In the genomic region with DNA sequence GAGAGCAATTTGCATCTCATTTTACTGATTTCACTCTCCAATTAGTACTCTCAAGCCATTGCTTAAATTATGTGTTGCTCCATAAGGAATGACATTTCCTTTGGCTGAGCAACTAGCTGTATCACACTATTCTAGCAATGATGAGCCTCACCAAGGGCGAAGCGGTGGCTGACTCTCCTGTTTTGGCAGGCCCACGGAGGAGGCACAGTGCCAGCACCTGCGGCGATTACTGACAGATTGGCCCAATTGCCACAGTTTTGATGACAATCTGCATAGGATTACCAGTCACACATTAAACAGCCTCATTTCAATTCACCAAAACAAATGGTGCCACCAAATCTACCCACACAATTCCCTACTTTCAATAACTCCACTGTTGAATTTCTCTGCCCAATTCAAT, we compare ENCODE assay signal across 19 cellular contexts.
DNase-seq lines count a peak whose midpoint lies in the region; ATAC-seq and TF ChIP-seq lines count a peak whose summit lies in the region.
"Had no signal": no experiment of that assay in that cellular context is flagged by ENCODE, and none has a peak within 500 bp of the region (broad histone marks: within the 10 kb centered on the region; RNA-seq: fewer than 3 reads in every experiment).

No MANE protein-coding gene starts in this region.

- H3K4me2 ChIP-seq in OCI-LY7 (ENCODE audit: low read length) = no peak overlapping the region

- H3K36me3 Mint-ChIP-seq in Caco-2 (ENCODE audit: insufficient read depth, unreplicated experiment) = peaks cover 23% of the 10 kb centered on the region
- H3K36me3 Mint-ChIP-seq: CD4-positive, CD25-positive, alpha-beta regulatory T cell had no signal

- no peaks in the 10 kb centered on the region for H3K9me2 ChIP-seq in OCI-LY7 (ENCODE audit: insufficient read depth, low read length)

- intact Hi-C loops in Caco-2 (cut with micrococcal nuclease; ENCODE audit: unreplicated experiment) (no loop called here), OCI-LY7 (cut with micrococcal nuclease; ENCODE audit: unreplicated experiment) (no loop called here)

- BruUV-seq in Caco-2 (replicated peaks; lab: Mats Ljungman, UMichigan) (no TSS peak), OCI-LY7 (replicated peaks; lab: Mats Ljungman, UMichigan) (no TSS peak)

- H3K36me3 ChIP-seq in Caco-2 (ENCODE audit: control insufficient read depth, insufficient read depth, low read length) = no peaks in the 10 kb centered on the region
- no peaks in the 10 kb centered on the region for H3K36me3 ChIP-seq in OCI-LY7 (ENCODE audit: insufficient read depth, low read length)
- H3K36me3 ChIP-seq: MG63, Peyer's patch had no signal

- H3K4me1 ChIP-seq in Caco-2 (no peaks in the 10 kb centered on the region), OCI-LY7 (ENCODE audit: insufficient read depth, low read length, poor library complexity, severe bottlenecking) (no peaks in the 10 kb centered on the region)

- POLR2A ChIA-PET in Caco-2 (lab: Charles Lee) (no interaction called here), OCI-LY7 (lab: Charles Lee) (no interaction called here)

- no peaks in the 10 kb centered on the region for H3K27me3 Mint-ChIP-seq in Caco-2 (ENCODE audit: insufficient read depth, unreplicated experiment)
- H3K27me3 Mint-ChIP-seq: CD4-positive, CD25-positive, alpha-beta regulatory T cell had no signal

- no peak overlapping the region for H2AFZ ChIP-seq in OCI-LY7 (ENCODE audit: low read length)

- H3K27me3 ChIP-seq in Caco-2 (replicated peaks; ENCODE audit: control insufficient read depth, insufficient read depth, low read length) = no peaks in the 10 kb centered on the region
- H3K27me3 ChIP-seq: MG63, Peyer's patch had no signal

- DNase-seq in Ammon's horn (ENCODE audit: low spot score) (peak; percentile 52), Caco-2 (no peak), NCI-H2081 treated with DMSO at 0.1 percent for 48 hours (lab: John Stamatoyannopoulos, UW) (peak; percentile 87), RPMI7951 (ENCODE audit: low read depth) (peak; percentile 58), GM13977 (ENCODE audit: low spot score) (no peak), 8988T (no peak), OCI-LY7 (ENCODE audit: low spot score) (no peak)
- DNase-seq: ACHN; AML-193; CD4-positive, CD25-positive, alpha-beta regulatory T cell; GF-D8; HFFc6; MG63; NCI-H774; Peyer's patch; Right ventricle myocardium superior; T-helper 9 cell had no signal

- peaks cover 9% of the 10 kb centered on the region for H3K9me3 Mint-ChIP-seq in Caco-2 (ENCODE audit: unreplicated experiment)
- H3K9me3 Mint-ChIP-seq: CD4-positive, CD25-positive, alpha-beta regulatory T cell; HFFc6 had no signal

- no peak overlapping the region for H3K27ac ChIP-seq in OCI-LY7 (ENCODE audit: low read depth, low read length, poor library complexity, severe bottlenecking)
- H3K27ac ChIP-seq: Peyer's patch, SK-N-MC had no signal

- CTCF ChIA-PET in Caco-2 (lab: Charles Lee) (no interaction called here), OCI-LY7 (lab: Charles Lee; ENCODE audit: unreplicated experiment) (no interaction called here)

- peak overlapping the region; percentile 46 for H3K27ac Mint-ChIP-seq in Caco-2 (ENCODE audit: unreplicated experiment)
- H3K27ac Mint-ChIP-seq: CD4-positive, CD25-positive, alpha-beta regulatory T cell; HFFc6 had no signal

- no peaks in the 10 kb centered on the region for H4K20me1 ChIP-seq in OCI-LY7 (ENCODE audit: insufficient read depth, low read length)

- H3K79me2 ChIP-seq in OCI-LY7 (ENCODE audit: insufficient read depth, low read depth, low read length) = no peaks in the 10 kb centered on the region

- in situ Hi-C loops in GM13977 (cut with MboI; ENCODE audit: low pct_unique_long_range_greater_than_20kb, low sequenced_read_pairs, unreplicated experiment) = no loop called here

- H3K9me3 ChIP-seq in Caco-2 (no peaks in the 10 kb centered on the region), OCI-LY7 (ENCODE audit: low read length) (no peaks in the 10 kb centered on the region)
- H3K9me3 ChIP-seq: MG63, Peyer's patch had no signal

- H3K4me1 Mint-ChIP-seq in Caco-2 (ENCODE audit: low read depth, unreplicated experiment) = no peaks in the 10 kb centered on the region
- H3K4me1 Mint-ChIP-seq: CD4-positive, CD25-positive, alpha-beta regulatory T cell had no signal

- TF ChIP-seq CTCF in Caco-2 (IDR thresholded peaks at IDR 0.05; ENCODE audit: insufficient read depth in 1 of 2, low read depth in 1 of 2, low read length in 1 of 2, severe bottlenecking in 1 of 2, unreplicated experiment in 1 of 2) = no peak
- TF ChIP-seq CTCF in GM13977 (IDR thresholded peaks at IDR 0.05; ENCODE audit: extremely low read depth, insufficient read depth, missing control alignments) = no peak
- no peak for TF ChIP-seq CTCF in OCI-LY7 (conservative IDR thresholded peaks at IDR 0.05; ENCODE audit: low read length)

- no peak overlapping the region for H3K4me3 Mint-ChIP-seq in Caco-2 (ENCODE audit: unreplicated experiment)
- H3K4me3 Mint-ChIP-seq: CD4-positive, CD25-positive, alpha-beta regulatory T cell; HFFc6 had no signal

- ATAC-seq in GM19395 (IDR thresholded peaks at IDR 0.05; ENCODE audit: unreplicated experiment) = no peak

- H3K4me3 ChIP-seq in Caco-2 (ENCODE audit: low read depth, low read length) (no peak overlapping the region), OCI-LY7 (ENCODE audit: low read depth, low read length, poor library complexity, severe bottlenecking) (no peak overlapping the region)
- H3K4me3 ChIP-seq: MG63, Peyer's patch, SK-N-MC had no signal

Comparison
In these comparisons a context has a peak if more than half of its experiments do, and no peak if none do; other contexts are left out.
1. DNase-seq: peak in Ammon's horn (single experiment), NCI-H2081 treated with DMSO at 0.1 percent for 48 hours (single experiment) and RPMI7951 (single experiment); none in Caco-2 (0 of 2), GM13977 (single experiment), 8988T (single experiment) and OCI-LY7 (single experiment).